ENCODE assay signal across 20 cellular contexts in the genomic region with DNA sequence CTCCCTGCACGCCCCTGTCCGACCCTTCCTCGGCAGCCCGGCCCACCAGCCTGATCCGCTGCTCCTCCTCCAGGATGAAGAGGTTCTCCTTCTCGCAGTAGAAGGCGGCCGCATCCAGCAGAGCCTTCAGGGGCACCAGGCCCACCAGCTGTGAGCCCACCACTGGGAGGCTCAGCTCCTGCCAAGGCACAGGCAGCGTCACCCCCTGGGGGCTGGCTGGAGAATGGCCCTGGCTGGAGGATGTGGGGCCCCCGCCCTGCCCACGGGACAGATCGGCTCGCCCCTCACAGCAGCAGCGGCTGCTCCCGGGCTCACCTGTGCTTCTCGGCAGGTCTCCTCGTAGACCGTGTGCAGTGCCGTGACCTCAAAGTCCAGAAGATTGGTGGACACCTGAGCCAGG. TPM values are rescaled to one million over a fixed set of nuclear protein-coding genes. Genes with fewer than 3 reads are reported as not detected.
DNase-seq lines count a peak whose midpoint lies in the region; ATAC-seq and TF ChIP-seq lines count a peak whose summit lies in the region.
"Had no signal": no experiment of that assay in that cellular context is flagged by ENCODE, and none has a peak within 500 bp of the region (broad histone marks: within the 10 kb centered on the region; RNA-seq: fewer than 3 reads in every experiment).

No MANE protein-coding gene starts in this region.

- H3K4me1 ChIP-seq in right lobe of liver (peaks cover 0 to 30% (median 0%) of the 10 kb centered on the region in 4 donors), suprapubic skin (peaks cover 7% of the 10 kb centered on the region)

- H3K36me3 Mint-ChIP-seq in WTC11, result no peaks in the 10 kb centered on the region
- H3K36me3 Mint-ChIP-seq: activated CD8-positive, alpha-beta memory T cell treated with anti-CD3 and anti-CD28 coated beads, Interleukin-2, amount 10 ng/mL, durations not matched to agents 7 days and 5 days; T-cell had no signal

- no peak for TF ChIP-seq POLR2A in right lobe of liver (IDR thresholded peaks at IDR 0.05)
- TF ChIP-seq POLR2A in suprapubic skin (IDR thresholded peaks at IDR 0.05), result no peak

- H3K9me3 Mint-ChIP-seq in WTC11, result no peaks in the 10 kb centered on the region
- H3K9me3 Mint-ChIP-seq: activated CD4-positive, alpha-beta T cell treated with anti-CD3 and anti-CD28 coated beads, Interleukin-2, amount 10 ng/mL, durations not matched to agents 7 days and 5 days; stimulated activated naive CD8-positive, alpha-beta T cell treated with anti-CD3 and anti-CD28 coated beads, Interleukin-15, Interleukin-2, amounts not matched to agents 100 ng/mL and 50 ng/mL, for 24 hours; T-cell had no signal

- no peak for TF ChIP-seq CTCF in WTC11 (IDR thresholded peaks at IDR 0.05)
- TF ChIP-seq CTCF in right lobe of liver (IDR thresholded peaks at IDR 0.05), result no peak
- no peak for TF ChIP-seq CTCF in suprapubic skin (IDR thresholded peaks at IDR 0.05)
- TF ChIP-seq CTCF in GM10266 (IDR thresholded peaks at IDR 0.05; ENCODE audit: control insufficient read depth, insufficient read depth, low read depth, missing control alignments), result no peak

- no peak for ATAC-seq in WTC11
- peak in 1 of 4 donors; percentile 0 for ATAC-seq in right lobe of liver
- ATAC-seq: activated CD8-positive, alpha-beta memory T cell treated with anti-CD3 and anti-CD28 coated beads, Interleukin-2, amount 10 ng/mL, durations not matched to agents 7 days and 5 days; T-cell had no signal

- no peak overlapping the region for H3K27ac Mint-ChIP-seq in WTC11
- H3K27ac Mint-ChIP-seq: activated CD4-positive, alpha-beta T cell treated with anti-CD3 and anti-CD28 coated beads, Interleukin-2, amount 10 ng/mL, durations not matched to agents 7 days and 5 days; activated CD8-positive, alpha-beta memory T cell treated with anti-CD3 and anti-CD28 coated beads, Interleukin-2, amount 10 ng/mL, durations not matched to agents 7 days and 5 days; stimulated activated naive CD8-positive, alpha-beta T cell treated with anti-CD3 and anti-CD28 coated beads, Interleukin-15, Interleukin-2, amounts not matched to agents 100 ng/mL and 50 ng/mL, for 24 hours; T-cell had no signal

- H3K27me3 ChIP-seq in right lobe of liver (no peaks in the 10 kb centered on the region), suprapubic skin (no peaks in the 10 kb centered on the region)
- H3K27me3 ChIP-seq: BLaER1 treated with 17β-estradiol and CSF1 and Interleukin-3, amounts not matched to agents 10 nM and 100 nM; cardiac muscle cell had no signal

- H3K9me3 ChIP-seq in right lobe of liver (no peaks in the 10 kb centered on the region), suprapubic skin (no peaks in the 10 kb centered on the region)
- H3K9me3 ChIP-seq: BLaER1 treated with 17β-estradiol and CSF1 and Interleukin-3, amounts not matched to agents 10 nM and 100 nM had no signal

- H3K4me3 ChIP-seq in right lobe of liver (no peak overlapping the region), suprapubic skin (no peak overlapping the region)
- H3K4me3 ChIP-seq: BLaER1 treated with 17β-estradiol and CSF1 and Interleukin-3, amounts not matched to agents 10 nM and 100 nM; cardiac muscle cell had no signal

- 87% methylated on average over 6 of the region's 19 CpGs for WGBS in right lobe of liver (ENCODE audit: insufficient coverage, low coverage, low lambda C conversion rate, missing lambda C conversion rate)
- WGBS in suprapubic skin, result 72% methylated on average over 17 of the region's 19 CpGs

- peaks cover 13% of the 10 kb centered on the region for H3K4me1 Mint-ChIP-seq in WTC11
- H3K4me1 Mint-ChIP-seq: activated CD4-positive, alpha-beta T cell treated with anti-CD3 and anti-CD28 coated beads, Interleukin-2, amount 10 ng/mL, durations not matched to agents 7 days and 5 days; activated CD8-positive, alpha-beta memory T cell treated with anti-CD3 and anti-CD28 coated beads, Interleukin-2, amount 10 ng/mL, durations not matched to agents 7 days and 5 days; T-cell had no signal

- POLR2A ChIA-PET in WTC11 (lab: Charles Lee), result no interaction called here

- H3K36me3 ChIP-seq in right lobe of liver (peaks cover 0 to 75% (median 37%) of the 10 kb centered on the region in 4 donors), suprapubic skin (no peaks in the 10 kb centered on the region)
- H3K36me3 ChIP-seq: BLaER1 treated with 17β-estradiol and CSF1 and Interleukin-3, amounts not matched to agents 10 nM and 100 nM; cardiac muscle cell had no signal

- intact Hi-C loops in right lobe of liver (cut with DNase I), result no loop called here

- H3K27ac ChIP-seq in right lobe of liver, result no peak overlapping the region
- H3K27ac ChIP-seq in suprapubic skin, result no peak overlapping the region
- H3K27ac ChIP-seq: BLaER1 treated with 17β-estradiol and CSF1 and Interleukin-3, amounts not matched to agents 10 nM and 100 nM; cardiac muscle cell had no signal

- CTCF ChIA-PET in WTC11 (lab: Charles Lee), result interaction anchor here (0.7 to 1.6 kb wide), 3 partner anchors 8 to 179 kb away, joined by 3 to 4 read pairs (median 3); no protein-coding TSS in a partner anchor

- TF ChIP-seq EP300 in suprapubic skin (IDR thresholded peaks at IDR 0.05), result no peak

- H3K27me3 Mint-ChIP-seq in WTC11 (ENCODE audit: low read depth), result no peaks in the 10 kb centered on the region
- H3K27me3 Mint-ChIP-seq: activated CD4-positive, alpha-beta T cell treated with anti-CD3 and anti-CD28 coated beads, Interleukin-2, amount 10 ng/mL, durations not matched to agents 7 days and 5 days; activated CD8-positive, alpha-beta memory T cell treated with anti-CD3 and anti-CD28 coated beads, Interleukin-2, amount 10 ng/mL, durations not matched to agents 7 days and 5 days; stimulated activated naive CD8-positive, alpha-beta T cell treated with anti-CD3 and anti-CD28 coated beads, Interleukin-15, Interleukin-2, amounts not matched to agents 100 ng/mL and 50 ng/mL, for 24 hours; T-cell had no signal

- peak; percentile 54 for DNase-seq in activated effector memory CD4-positive, alpha-beta T cell treated with anti-CD3 and anti-CD28 coated beads, Interleukin-2, amount 50 U/mL, for 16 hours
- DNase-seq in activated effector memory CD4-positive, alpha-beta T cell treated with Interleukin-2 at 50 U/mL for 16 hours, result no peak
- peak; percentile 14 for DNase-seq in WTC11 (ENCODE audit: low spot score)
- peak; percentile 25 to 59 (median 49) for DNase-seq in right lobe of liver
- DNase-seq in suprapubic skin (ENCODE audit: low spot score in 2 of 2), result peak; percentile 50 to 77
- no peak for DNase-seq in T1000 (lab: John Stamatoyannopoulos, UW)
- DNase-seq in GM10266 (ENCODE audit: extremely low spot score), result no peak
- no peak for DNase-seq in SW 1271 (lab: John Stamatoyannopoulos, UW)
- DNase-seq: activated CD4-positive, alpha-beta T cell treated with anti-CD3 and anti-CD28 coated beads, Interleukin-2, amount 10 ng/mL, durations not matched to agents 7 days and 5 days; Kasumi-1; NCI-H187 treated with DMSO at 0.1 percent for 48 hours; NCI-H748 treated with DMSO at 0.1 percent for 48 hours; OCI-M1; SHP77 treated with DMSO at 0.1 percent for 48 hours; stimulated activated CD4-positive, alpha-beta T cell treated with anti-CD3 and anti-CD28 coated beads, Interleukin-12 subunit alpha, Interleukin-12 subunit beta, amount 100 ng/mL, for 4 hours had no signal

- H3K4me3 Mint-ChIP-seq in WTC11, result no peak overlapping the region
- H3K4me3 Mint-ChIP-seq: activated CD4-positive, alpha-beta T cell treated with anti-CD3 and anti-CD28 coated beads, Interleukin-2, amount 10 ng/mL, durations not matched to agents 7 days and 5 days; activated CD8-positive, alpha-beta memory T cell treated with anti-CD3 and anti-CD28 coated beads, Interleukin-2, amount 10 ng/mL, durations not matched to agents 7 days and 5 days; stimulated activated naive CD8-positive, alpha-beta T cell treated with anti-CD3 and anti-CD28 coated beads, Interleukin-15, Interleukin-2, amounts not matched to agents 100 ng/mL and 50 ng/mL, for 24 hours; T-cell had no signal

TF ChIP-seq in WTC11, 78 proteins besides CTCF, POLR2A, EP300 and RAD21:
- TF ChIP-seq OVOL2 (CRISPR knock-in tag; IDR thresholded peaks at IDR 0.05; ENCODE audit: borderline replicate concordance), result no peak
- peak; percentile 67 for TF ChIP-seq ZNF423 (CRISPR knock-in tag; IDR thresholded peaks at IDR 0.05)

RNA-seq across cellular contexts. Expression of gene FTCD, which starts 5.3 kb away (rescaled TPM):
- 6.1 to 9.6 TPM (median 9.5 TPM) in 3 replicates for total RNA-seq in WTC11 (2021)
- total RNA-seq in right lobe of liver, result 100 to 1,000 TPM; 141 to 668 (median 417) TPM
- not detected for total RNA-seq in suprapubic skin
- total RNA-seq: activated CD4-positive, alpha-beta T cell treated with anti-CD3 and anti-CD28 coated beads, Interleukin-2, amount 10 ng/mL, durations not matched to agents 7 days and 5 days; activated CD8-positive, alpha-beta memory T cell treated with anti-CD3 and anti-CD28 coated beads, Interleukin-2, amount 10 ng/mL, durations not matched to agents 7 days and 5 days had no signal

RNA-seq across cellular contexts. Expression of gene SPATC1L, which starts 34.2 kb away (rescaled TPM):
- total RNA-seq in WTC11 (2021), result 56.5 to 61.7 TPM (median 57.6 TPM) in 3 replicates
- 1 to 10 TPM in 1 of 6 experiments, under 1 TPM in 3, not detected in 2; 0.31 to 1.7 (median 0.51) TPM for total RNA-seq in right lobe of liver
- 10 to 100 TPM in 2 of 4 donors, 1 to 10 TPM in 2; 2.5 to 15.0 (median 6.9) TPM for total RNA-seq in suprapubic skin

RNA-seq across cellular contexts. Expression of gene COL6A2, which starts 52.2 kb away (rescaled TPM):
- total RNA-seq in WTC11 (2021), result 111 to 138 TPM (median 138 TPM) in 3 replicates
- total RNA-seq in right lobe of liver, result 10 to 100 TPM; 17.3 to 81.7 (median 38.4) TPM
- total RNA-seq in suprapubic skin, result 100 to 1,000 TPM in 3 of 4 donors, 10 to 100 TPM in 1; 88.9 to 150 (median 126) TPM

Comparison
In these comparisons a context has a peak if more than half of its experiments do, and no peak if none do; other contexts are left out.
1. DNase-seq: peak in activated effector memory CD4-positive, alpha-beta T cell treated with anti-CD3 and anti-CD28 coated beads, Interleukin-2, amount 50 U/mL, for 16 hours (single experiment), WTC11 (single experiment), right lobe of liver (3 of 3) and suprapubic skin (2 of 2); none in activated effector memory CD4-positive, alpha-beta T cell treated with Interleukin-2 at 50 U/mL for 16 hours (single experiment), T1000 (single experiment), GM10266 (single experiment) and SW 1271 (0 of 2).
2. RNA of gene FTCD, which starts 5.3 kb away (total RNA-seq): 141 to 668 TPM in right lobe of liver; 6.1 to 9.6 TPM in WTC11 and not detected in suprapubic skin; every median in the first group is over 10 times any median in the second.